23 cellular contexts compared by ENCODE assay signal in genomic region chr14:101492716-101493115, GRCh38.
DNase-seq lines count a peak whose midpoint lies in the region; ATAC-seq and TF ChIP-seq lines count a peak whose summit lies in the region.
"Had no signal": no experiment of that assay in that cellular context is flagged by ENCODE, and none has a peak within 500 bp of the region (broad histone marks: within the 10 kb centered on the region; RNA-seq: fewer than 3 reads in every experiment).

No MANE protein-coding gene starts in this region.

- DNase-seq in right atrium auricular region (ENCODE audit: low spot score), result peak; percentile 32
- DNase-seq in left ventricle myocardium superior, result no peak
- peak; percentile 29 for DNase-seq in ecto neural progenitor cell (ENCODE audit: low spot score)
- peak in 4 of 5 donors; percentile 5 to 14 (median 10) for DNase-seq in ovary
- peak; percentile 11 to 13 for DNase-seq in uterus
- DNase-seq: activated CD4-positive, alpha-beta T cell treated with anti-CD3 and anti-CD28 coated beads, Interleukin-2, amount 50 U/mL, for 48 hours; activated CD4-positive, CD25-positive, alpha-beta regulatory T cell; cerebellar nuclear complex; DMS79; GF-D8; KG1; MG63; NCI-H1105 treated with DMSO at 0.1 percent for 48 hours; NCI-H1930; NCI-H524 treated with DMSO at 0.1 percent for 48 hours; NK-92 treated with Interleukin-12 subunit alpha and Interleukin-12 subunit beta, amount 100 ng/mL, for 24 hours; stimulated activated naive CD8-positive, alpha-beta T cell treated with anti-CD3 and anti-CD28 coated beads, Interleukin-15, Interleukin-2, amounts not matched to agents 100 U/mL and 50 U/mL, for 24 hours had no signal

- TF ChIP-seq CTCF in right atrium auricular region (IDR thresholded peaks at IDR 0.05), result no peak
- TF ChIP-seq CTCF in ovary (IDR thresholded peaks at IDR 0.05), result no peak
- no peak for TF ChIP-seq CTCF in uterus (IDR thresholded peaks at IDR 0.05)

- H3K36me3 ChIP-seq in right atrium auricular region (no peaks in the 10 kb centered on the region), ovary (no peaks in the 10 kb centered on the region), uterus (no peaks in the 10 kb centered on the region)
- H3K36me3 ChIP-seq: adrenal gland; BLaER1 treated with 17β-estradiol and CSF1 and Interleukin-3, amounts not matched to agents 10 nM and 100 nM; HAP-1; MG63 had no signal

- H3K27me3 ChIP-seq in right atrium auricular region (no peaks in the 10 kb centered on the region), ovary (no peaks in the 10 kb centered on the region), uterus (no peaks in the 10 kb centered on the region)
- H3K27me3 ChIP-seq: adrenal gland; BLaER1 treated with 17β-estradiol and CSF1 and Interleukin-3, amounts not matched to agents 10 nM and 100 nM; body of pancreas; MG63 had no signal

- intact Hi-C loops in left ventricle myocardium superior (cut with micrococcal nuclease), result no loop called here
- intact Hi-C loops in ovary (cut with DNase I), result no loop called here
- intact Hi-C loops in uterus (cut with DNase I; ENCODE audit: low total_unique reads), result no loop called here

- no peak overlapping the region for H3K27ac ChIP-seq in right atrium auricular region
- no peak overlapping the region for H3K27ac ChIP-seq in ovary
- no peak overlapping the region for H3K27ac ChIP-seq in uterus
- H3K27ac ChIP-seq: adrenal gland; BLaER1 treated with 17β-estradiol and CSF1 and Interleukin-3, amounts not matched to agents 10 nM and 100 nM; body of pancreas had no signal

- H3K4me3 ChIP-seq in right atrium auricular region (no peak overlapping the region), ovary (no peak overlapping the region), uterus (no peak overlapping the region)
- H3K4me3 ChIP-seq: adrenal gland; BLaER1 treated with 17β-estradiol and CSF1 and Interleukin-3, amounts not matched to agents 10 nM and 100 nM; body of pancreas; HAP-1; MG63 had no signal

- ATAC-seq in left ventricle myocardium superior, result no peak
- ATAC-seq in HG03097 (IDR thresholded peaks at IDR 0.05; ENCODE audit: low FRiP score, unreplicated experiment), result no peak
- ATAC-seq in HG03521 (IDR thresholded peaks at IDR 0.05; ENCODE audit: unreplicated experiment), result no peak
- ATAC-seq: body of pancreas; stimulated activated naive CD8-positive, alpha-beta T cell treated with anti-CD3 and anti-CD28 coated beads, Interleukin-15, Interleukin-2, amounts not matched to agents 100 U/mL and 50 U/mL, for 24 hours had no signal

- WGBS in ovary, 3 donors, result 77 to 83% (median 80%) methylated on average over 15 of the region's 15 CpGs

- TF ChIP-seq EP300 in ovary (IDR thresholded peaks at IDR 0.05), result no peak

- H3K4me1 ChIP-seq in right atrium auricular region (no peaks in the 10 kb centered on the region), ovary (ENCODE audit: insufficient read depth) (peaks cover 19% of the 10 kb centered on the region), uterus (no peaks in the 10 kb centered on the region)
- H3K4me1 ChIP-seq: adrenal gland; BLaER1 treated with 17β-estradiol and CSF1 and Interleukin-3, amounts not matched to agents 10 nM and 100 nM; HAP-1 had no signal

- peaks cover 0 to 8% of the 10 kb centered on the region in 2 donors for H3K9me3 ChIP-seq in right atrium auricular region
- H3K9me3 ChIP-seq in ovary, result no peaks in the 10 kb centered on the region
- no peaks in the 10 kb centered on the region for H3K9me3 ChIP-seq in uterus
- H3K9me3 ChIP-seq: adrenal gland, body of pancreas, HAP-1, MG63 had no signal

- TF ChIP-seq POLR2A in ovary (IDR thresholded peaks at IDR 0.05), result no peak
- TF ChIP-seq POLR2A in uterus (IDR thresholded peaks at IDR 0.05), result no peak
